In genomic region chr3:134613006-134613520, GRCh38 we compare ENCODE assay signal across 1 cellular context.
TF ChIP-seq lines count a peak whose summit lies in the region.

No MANE protein-coding gene starts in this region.

TF ChIP-seq in neural cell, 6 proteins besides CTCF, POLR2A, EP300 and RAD21:
- no peak for TF ChIP-seq REST (IDR thresholded peaks at IDR 0.05; ENCODE audit: borderline replicate concordance)
- TF ChIP-seq TAF1 (IDR thresholded peaks at IDR 0.05; ENCODE audit: low read depth), result no peak
- no peak for TF ChIP-seq POLR2AphosphoS5 (IDR thresholded peaks at IDR 0.05)
